In the genomic region with DNA sequence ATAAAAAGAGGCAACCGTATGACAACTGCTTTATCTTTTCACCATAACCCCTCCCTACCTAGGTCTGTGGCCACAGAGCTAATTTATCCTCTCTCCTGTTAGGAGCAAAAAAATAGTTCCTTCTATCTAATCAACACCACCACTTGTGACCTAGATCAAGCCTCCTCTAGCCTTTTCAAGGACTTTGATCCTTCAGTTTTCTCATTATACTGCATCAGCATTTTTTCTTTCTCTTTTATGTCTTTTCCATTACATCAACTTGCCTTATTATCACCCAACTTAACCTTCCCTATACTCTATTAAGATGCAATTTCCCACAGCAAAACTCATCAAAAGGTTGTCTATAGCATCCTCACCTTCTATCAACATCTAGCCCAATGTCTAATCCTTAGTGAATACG, we compare ENCODE assay signal across 28 cellular contexts.
"Had no signal": no experiment of that assay in that cellular context is flagged by ENCODE, and none has a peak within 500 bp of the region (broad histone marks: within the 10 kb centered on the region; RNA-seq: fewer than 3 reads in every experiment).

No MANE protein-coding gene starts in this region.

- H3K4me3 ChIP-seq: ovary, psoas muscle, right lobe of liver, sigmoid colon, stomach, thoracic aorta, thyroid gland, tibial nerve, upper lobe of left lung, vagina had no signal

- FAIRE-seq: small intestine, urothelium cell line had no signal

- H3K9me3 ChIP-seq: ovary, psoas muscle, right lobe of liver, sigmoid colon, stomach, thoracic aorta, thyroid gland, tibial nerve, upper lobe of left lung, vagina had no signal

- ATAC-seq: natural killer cell; psoas muscle; right cardiac atrium; stimulated activated effector memory CD8-positive, alpha-beta T cell treated with anti-CD3 and anti-CD28 coated beads, Interleukin-12 subunit alpha, Interleukin-12 subunit beta, amount 100 ng/mL, for 72 hours; stimulated activated naive B cell treated with anti-CD40 and anti-IgM and Interleukin-4, amounts not matched to agents 10 μg/mL and 1 μg/mL and 100 μg/mL, for 72 hours had no signal

- H3K27ac Mint-ChIP-seq: natural killer cell; nephron; progenitor cell of endocrine pancreas; stimulated activated effector memory CD8-positive, alpha-beta T cell treated with anti-CD3 and anti-CD28 coated beads, Interleukin-12 subunit alpha, Interleukin-12 subunit beta, amount 100 ng/mL, for 72 hours; stimulated activated naive B cell treated with anti-CD40 and anti-IgM and Interleukin-4, amounts not matched to agents 10 μg/mL and 1 μg/mL and 100 μg/mL, for 72 hours; stimulated activated naive CD8-positive, alpha-beta T cell treated with anti-CD3 and anti-CD28 coated beads, Interleukin-15, Interleukin-2, amounts not matched to agents 100 ng/mL and 50 ng/mL, for 24 hours had no signal

- H3K36me3 Mint-ChIP-seq: natural killer cell; stimulated activated effector memory CD8-positive, alpha-beta T cell treated with anti-CD3 and anti-CD28 coated beads, Interleukin-12 subunit alpha, Interleukin-12 subunit beta, amount 100 ng/mL, for 72 hours; stimulated activated naive B cell treated with anti-CD40 and anti-IgM and Interleukin-4, amounts not matched to agents 10 μg/mL and 1 μg/mL and 100 μg/mL, for 72 hours had no signal

- H3K9me3 Mint-ChIP-seq: nephron; stimulated activated effector memory CD8-positive, alpha-beta T cell treated with anti-CD3 and anti-CD28 coated beads, Interleukin-12 subunit alpha, Interleukin-12 subunit beta, amount 100 ng/mL, for 72 hours; stimulated activated naive B cell treated with anti-CD40 and anti-IgM and Interleukin-4, amounts not matched to agents 10 μg/mL and 1 μg/mL and 100 μg/mL, for 72 hours; stimulated activated naive CD8-positive, alpha-beta T cell treated with anti-CD3 and anti-CD28 coated beads, Interleukin-15, Interleukin-2, amounts not matched to agents 100 ng/mL and 50 ng/mL, for 24 hours had no signal

- H3K27me3 ChIP-seq: ovary, right lobe of liver, sigmoid colon, stomach, thyroid gland, tibial nerve, upper lobe of left lung, vagina had no signal

- H3K4me1 Mint-ChIP-seq: natural killer cell; stimulated activated effector memory CD8-positive, alpha-beta T cell treated with anti-CD3 and anti-CD28 coated beads, Interleukin-12 subunit alpha, Interleukin-12 subunit beta, amount 100 ng/mL, for 72 hours; stimulated activated naive B cell treated with anti-CD40 and anti-IgM and Interleukin-4, amounts not matched to agents 10 μg/mL and 1 μg/mL and 100 μg/mL, for 72 hours had no signal

- DNase-seq: natural killer cell; occipital lobe; ovary; posterior cingulate gyrus; psoas muscle; right cardiac atrium; right lobe of liver; sigmoid colon; small intestine; stimulated activated CD4-positive, alpha-beta T cell treated with anti-CD3 and anti-CD28 coated beads, Interleukin-15, amount 100 ng/mL, for 24 hours; stimulated activated CD4-positive, alpha-beta T cell treated with anti-CD3 and anti-CD28 coated beads, Interleukin-2, amount 100 ng/mL, for 24 hours; stimulated activated CD4-positive, alpha-beta T cell treated with anti-CD3 and anti-CD28 coated beads, Interleukin-2, amount 100 ng/mL, for 48 hours; stimulated activated CD4-positive, alpha-beta T cell treated with anti-CD3 and anti-CD28 coated beads, Interleukin-4, amount 100 ng/mL, for 24 hours; stimulated activated naive B cell treated with anti-CD40 and anti-IgM and Interleukin-4, amounts not matched to agents 10 μg/mL and 1 μg/mL and 100 μg/mL, for 72 hours; stimulated activated naive CD4-positive, alpha-beta T cell treated with Interleukin-2 at 50 U/mL for 16 hours; stomach; thyroid gland; trophoblast cell; upper lobe of left lung had no signal

- H3K4me3 Mint-ChIP-seq: natural killer cell; nephron; stimulated activated effector memory CD8-positive, alpha-beta T cell treated with anti-CD3 and anti-CD28 coated beads, Interleukin-12 subunit alpha, Interleukin-12 subunit beta, amount 100 ng/mL, for 72 hours; stimulated activated naive B cell treated with anti-CD40 and anti-IgM and Interleukin-4, amounts not matched to agents 10 μg/mL and 1 μg/mL and 100 μg/mL, for 72 hours; stimulated activated naive CD8-positive, alpha-beta T cell treated with anti-CD3 and anti-CD28 coated beads, Interleukin-15, Interleukin-2, amounts not matched to agents 100 ng/mL and 50 ng/mL, for 24 hours had no signal

- H3K27me3 Mint-ChIP-seq: stimulated activated naive CD8-positive, alpha-beta T cell treated with anti-CD3 and anti-CD28 coated beads, Interleukin-15, Interleukin-2, amounts not matched to agents 100 ng/mL and 50 ng/mL, for 24 hours had no signal

- H3K27ac ChIP-seq: ovary, parathyroid adenoma, psoas muscle, right lobe of liver, sigmoid colon, stomach, thoracic aorta, thyroid gland, tibial nerve, upper lobe of left lung, vagina had no signal

- H3K36me3 ChIP-seq: ovary, right lobe of liver, sigmoid colon, stomach, thoracic aorta, thyroid gland, tibial nerve, upper lobe of left lung, vagina had no signal

- H3K9ac ChIP-seq: parathyroid adenoma had no signal

- H3K4me1 ChIP-seq: parathyroid adenoma, psoas muscle, right lobe of liver, sigmoid colon, thyroid gland, tibial nerve, upper lobe of left lung, vagina had no signal
